ENCODE assay signal across 20 cellular contexts in genomic region chr7:47735431-47736345, GRCh38.
DNase-seq lines count a peak whose midpoint lies in the region; ATAC-seq, FAIRE-seq and TF ChIP-seq lines count a peak whose summit lies in the region.
"Had no signal": no experiment of that assay in that cellular context is flagged by ENCODE, and none has a peak within 500 bp of the region (broad histone marks: within the 10 kb centered on the region; RNA-seq: fewer than 3 reads in every experiment).

No MANE protein-coding gene starts in this region.

- in situ Hi-C loops in Panc1 (cut with HindIII; ENCODE audit: low pct_unique_long_range_greater_than_20kb, low sequenced_read_pairs), result no loop called here

- no TSS peak for BruUV-seq in Panc1 (replicated peaks; lab: Mats Ljungman, UMichigan)

- no peaks in the 10 kb centered on the region for H3K9me3 Mint-ChIP-seq in chondrocyte (ENCODE audit: low read depth)
- H3K9me3 Mint-ChIP-seq: CD4-positive, alpha-beta memory T cell; H9 had no signal

- H3K4me3 Mint-ChIP-seq in chondrocyte (ENCODE audit: unreplicated experiment), result no peak overlapping the region
- H3K4me3 Mint-ChIP-seq: CD14-positive monocyte; CD4-positive, alpha-beta memory T cell; H9 had no signal

- H3K9ac ChIP-seq in BLaER1 treated with 17β-estradiol and CSF1 and Interleukin-3, amounts not matched to agents 10 nM and 100 nM, result no peak overlapping the region
- no peak overlapping the region for H3K9ac ChIP-seq in SK-N-SH

- no peak overlapping the region for H3K4me3 ChIP-seq in BLaER1 treated with 17β-estradiol and CSF1 and Interleukin-3, amounts not matched to agents 10 nM and 100 nM
- H3K4me3 ChIP-seq in Panc1 (ENCODE audit: low read depth in 2 of 2, low read length in 2 of 2) (no peak overlapping the region), SK-N-SH (ENCODE audit: low read depth in 2 of 2, low read length in 1 of 2) (no peak overlapping the region)
- H3K4me3 ChIP-seq: GM12878 had no signal

- ATAC-seq in Panc1 (no peak), GM18907 (IDR thresholded peaks at IDR 0.05; ENCODE audit: unreplicated experiment) (no peak)
- ATAC-seq: GM12878 had no signal

- H3K4me1 ChIP-seq in BLaER1 treated with 17β-estradiol and CSF1 and Interleukin-3, amounts not matched to agents 10 nM and 100 nM, result peaks cover 0 to 48% (median 33%) of the 10 kb centered on the region in 10 experiments; a peak in 16 of 20 replicates
- H3K4me1 ChIP-seq in Panc1 (ENCODE audit: control insufficient read depth, insufficient read depth, low read length) (peaks cover 29% of the 10 kb centered on the region), SK-N-SH (ENCODE audit: control insufficient read depth in 1 of 2, insufficient read depth in 2 of 2, low read depth in 1 of 2, low read length in 1 of 2) (peaks cover 0 to 2% of the 10 kb centered on the region in 2 experiments; a peak in 1 of 4 replicates)
- H3K4me1 ChIP-seq: BE2C had no signal

- H3K9me2 ChIP-seq in SK-N-SH, result no peaks in the 10 kb centered on the region

- no peaks in the 10 kb centered on the region for H3K36me3 ChIP-seq in BLaER1 treated with 17β-estradiol and CSF1 and Interleukin-3, amounts not matched to agents 10 nM and 100 nM
- no peaks in the 10 kb centered on the region for H3K36me3 ChIP-seq in Panc1 (ENCODE audit: control insufficient read depth, insufficient read depth, low read length)
- H3K36me3 ChIP-seq in SK-N-SH (replicated peaks in 1 of 2; ENCODE audit: control insufficient read depth in 1 of 2, insufficient read depth in 2 of 2, low read length in 1 of 2), result no peaks in the 10 kb centered on the region
- H3K36me3 ChIP-seq: BE2C had no signal

- no peaks in the 10 kb centered on the region for H3K27me3 Mint-ChIP-seq in chondrocyte (ENCODE audit: low read depth)

- H3K27me3 ChIP-seq in BLaER1 treated with 17β-estradiol and CSF1 and Interleukin-3, amounts not matched to agents 10 nM and 100 nM, result no peaks in the 10 kb centered on the region
- no peaks in the 10 kb centered on the region for H3K27me3 ChIP-seq in Panc1 (ENCODE audit: control insufficient read depth, insufficient read depth, low read length)
- no peaks in the 10 kb centered on the region for H3K27me3 ChIP-seq in SK-N-SH (ENCODE audit: insufficient read depth)
- H3K27me3 ChIP-seq: BE2C had no signal

- H3K79me2 ChIP-seq in SK-N-SH (ENCODE audit: insufficient read depth), result no peaks in the 10 kb centered on the region

- H3F3A ChIP-seq in SK-N-SH (replicated peaks; ENCODE audit: insufficient read depth), result no peaks in the 10 kb centered on the region

- H3K4me2 ChIP-seq in BLaER1 treated with 17β-estradiol and CSF1 and Interleukin-3, amounts not matched to agents 10 nM and 100 nM, result peak overlapping the region in 8 of 11 experiments; percentile 26 to 62 (median 52); a peak in 15 of 22 replicates
- no peak overlapping the region for H3K4me2 ChIP-seq in SK-N-SH

- CTCF ChIA-PET in Panc1 (lab: Charles Lee), result interaction anchor here (0.6 to 0.8 kb wide), 2 partner anchors 23 to 28 kb away, joined by 3 to 14 read pairs; no protein-coding TSS in a partner anchor
- CTCF ChIA-PET in SK-N-SH (lab: Yijun Ruan, JAX), result interaction anchor here (0.8 to 1.7 kb wide), 4 partner anchors 9 to 482 kb away, joined by 3 read pairs; no protein-coding TSS in a partner anchor

- no peak for TF ChIP-seq CTCF in Panc1 (IDR thresholded peaks at IDR 0.05)
- TF ChIP-seq CTCF in chondrocyte (IDR thresholded peaks at IDR 0.05), result no peak
- TF ChIP-seq CTCF in SK-N-SH (IDR thresholded peaks at IDR 0.05), result no peak

- peak; percentile 65 for FAIRE-seq in urothelium cell line (lab: Jason Lieb, UNC)
- FAIRE-seq: GM12878, GM19239, H1 had no signal

- TF ChIP-seq RAD21 in SK-N-SH (IDR thresholded peaks at IDR 0.05; ENCODE audit: low read length), result no peak

- H3K9me3 ChIP-seq in BLaER1 treated with 17β-estradiol and CSF1 and Interleukin-3, amounts not matched to agents 10 nM and 100 nM (replicated peaks in 1 of 11), result no peaks in the 10 kb centered on the region
- H3K9me3 ChIP-seq in Panc1 (ENCODE audit: control insufficient read depth, insufficient read depth, low read depth, low read length) (no peaks in the 10 kb centered on the region), SK-N-SH (no peaks in the 10 kb centered on the region)
- H3K9me3 ChIP-seq: BE2C had no signal

- no peak overlapping the region for H2AFZ ChIP-seq in SK-N-SH (ENCODE audit: low read depth)

- POLR2A ChIA-PET in Panc1 (lab: Charles Lee) (interaction anchor here (0.6 kb wide), 1 partner anchor 84 kb away, joined by 6 read pairs; no protein-coding TSS in a partner anchor), SK-N-SH (lab: Yijun Ruan, JAX) (no interaction called here)

- no peak overlapping the region for H3K27ac ChIP-seq in BLaER1 treated with 17β-estradiol and CSF1 and Interleukin-3, amounts not matched to agents 10 nM and 100 nM
- H3K27ac ChIP-seq in Panc1 (ENCODE audit: low read length) (peak overlapping the region; percentile 83), SK-N-SH (ENCODE audit: low read depth in 2 of 2, low read length in 1 of 2) (no peak overlapping the region)

- no peaks in the 10 kb centered on the region for H4K20me1 ChIP-seq in BLaER1 treated with 17β-estradiol and CSF1 and Interleukin-3, amounts not matched to agents 10 nM and 100 nM
- no peaks in the 10 kb centered on the region for H4K20me1 ChIP-seq in SK-N-SH (ENCODE audit: insufficient read depth)

- 96% methylated on average over 6 of the region's 6 CpGs for WGBS in SK-N-SH (ENCODE audit: low lambda C conversion rate)

- DNase-seq in Panc1 (ENCODE audit: low read depth, low spot score) (no peak), chondrocyte (ENCODE audit: low spot score) (peak; percentile 10), urothelium cell line (ENCODE audit: low spot score) (no peak), SK-N-SH (no peak), NCI-H510A treated with DMSO at 0.1 percent for 48 hours (lab: John Stamatoyannopoulos, UW) (no peak)
- DNase-seq: BE2C; CD4-positive, alpha-beta memory T cell; COR-L47; DMS 273 treated with DMSO at 0.1 percent for 48 hours; DMS53; DND-41; EL; H9; KBM-7 had no signal

- peaks cover 27% of the 10 kb centered on the region for H3K4me1 Mint-ChIP-seq in chondrocyte (ENCODE audit: low read depth)
- H3K4me1 Mint-ChIP-seq: CD14-positive monocyte; CD4-positive, alpha-beta memory T cell had no signal

- H3K27ac Mint-ChIP-seq in chondrocyte (ENCODE audit: unreplicated experiment), result no peak overlapping the region
- H3K27ac Mint-ChIP-seq: CD14-positive monocyte; CD4-positive, alpha-beta memory T cell had no signal

- H3K36me3 Mint-ChIP-seq in chondrocyte (ENCODE audit: low read depth), result no peaks in the 10 kb centered on the region
- H3K36me3 Mint-ChIP-seq: CD14-positive monocyte; CD4-positive, alpha-beta memory T cell had no signal

- intact Hi-C loops in Panc1 (cut with micrococcal nuclease; ENCODE audit: unreplicated experiment), result no loop called here

- no peak for TF ChIP-seq EP300 in SK-N-SH (IDR thresholded peaks at IDR 0.05; ENCODE audit: borderline replicate concordance in 1 of 2, low read depth in 1 of 2, low read length in 1 of 2)

TF ChIP-seq in SK-N-SH, 30 proteins besides CTCF, POLR2A, EP300 and RAD21:
- TF ChIP-seq SMC3 (IDR thresholded peaks at IDR 0.05; ENCODE audit: low read depth, low read length) (no peak), RCOR1 (IDR thresholded peaks at IDR 0.05; ENCODE audit: low read length) (no peak)
